ENCODE assay signal across 10 cellular contexts in the genomic region with DNA sequence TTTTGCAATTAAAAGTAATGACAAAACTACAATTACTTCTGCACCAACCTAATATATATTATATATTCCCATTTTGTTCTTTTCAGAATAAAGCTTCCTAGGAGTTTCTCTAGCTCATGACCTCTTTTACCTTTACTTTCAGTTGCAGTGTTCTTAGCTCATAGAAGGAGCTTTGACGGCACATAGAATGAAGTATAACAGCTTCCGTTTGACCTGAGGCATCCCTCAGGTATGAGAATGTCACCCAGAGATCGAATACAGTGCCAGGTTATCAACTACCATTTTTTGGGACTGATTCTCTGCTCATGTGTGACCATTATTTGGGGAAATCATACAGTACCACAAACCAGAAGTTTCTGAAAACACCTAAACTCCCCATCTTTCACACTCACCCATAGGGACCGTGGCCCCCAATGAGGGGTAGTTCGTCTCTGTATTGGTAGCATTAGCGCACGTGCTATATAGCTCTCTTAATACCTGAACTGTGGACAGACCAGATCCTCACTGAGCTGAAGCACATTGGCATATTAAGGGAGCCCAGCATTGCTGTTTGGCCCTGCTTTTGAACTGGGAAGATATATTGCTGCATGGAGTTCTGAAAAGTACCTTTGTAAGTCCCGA.
DNase-seq lines count a peak whose midpoint lies in the region; ATAC-seq, FAIRE-seq and TF ChIP-seq lines count a peak whose summit lies in the region.
"Had no signal": no experiment of that assay in that cellular context is flagged by ENCODE, and none has a peak within 500 bp of the region (broad histone marks: within the 10 kb centered on the region; RNA-seq: fewer than 3 reads in every experiment).

No MANE protein-coding gene starts in this region.

- H3K4me2 ChIP-seq in OCI-LY7 (ENCODE audit: low read length): peak overlapping the region; percentile 91

- intact Hi-C loops in OCI-LY7 (cut with micrococcal nuclease; ENCODE audit: unreplicated experiment) (no loop called here), posterior cingulate gyrus (cut with DNase I) (no loop called here)

- H3K27ac Mint-ChIP-seq in T-helper 1 cell treated with Interleukin-12 subunit alpha and Interleukin-12 subunit beta and Interleukin-4 antibody, amounts not matched to agents 30 μg/mL and 1 μg/mL, for 36 hours: peak overlapping the region; percentile 95
- H3K27ac Mint-ChIP-seq in endothelial cell (ENCODE audit: unreplicated experiment): peak overlapping the region; percentile 91

- peak overlapping the region; percentile 70 for H3K4me3 Mint-ChIP-seq in T-helper 1 cell treated with Interleukin-12 subunit alpha and Interleukin-12 subunit beta and Interleukin-4 antibody, amounts not matched to agents 30 μg/mL and 1 μg/mL, for 36 hours
- peak overlapping the region; percentile 77 for H3K4me3 Mint-ChIP-seq in endothelial cell (ENCODE audit: unreplicated experiment)

- peaks cover 9% of the 10 kb centered on the region; the same call in 1 of the 2 replicates for H4K20me1 ChIP-seq in OCI-LY7 (ENCODE audit: insufficient read depth, low read length)

- no peaks in the 10 kb centered on the region for H3K27me3 Mint-ChIP-seq in T-helper 1 cell treated with Interleukin-12 subunit alpha and Interleukin-12 subunit beta and Interleukin-4 antibody, amounts not matched to agents 30 μg/mL and 1 μg/mL, for 36 hours (ENCODE audit: low read depth)
- peaks cover 24% of the 10 kb centered on the region for H3K27me3 Mint-ChIP-seq in endothelial cell (ENCODE audit: unreplicated experiment)

- POLR2A ChIA-PET in OCI-LY7 (lab: Charles Lee): interaction anchor here (0.6 to 3.8 kb wide), 11 partner anchors 8 to 178 kb away, joined by 3 to 52 read pairs (median 9); no protein-coding TSS in a partner anchor

- H3K36me3 ChIP-seq in OCI-LY7 (ENCODE audit: insufficient read depth, low read length) (no peaks in the 10 kb centered on the region), small intestine (ENCODE audit: control insufficient read depth in 2 of 2, insufficient read depth in 2 of 2, low read length in 2 of 2) (peaks cover 0 to 3% of the 10 kb centered on the region in 2 donors)

- no peaks in the 10 kb centered on the region for H3K9me3 Mint-ChIP-seq in T-helper 1 cell treated with Interleukin-12 subunit alpha and Interleukin-12 subunit beta and Interleukin-4 antibody, amounts not matched to agents 30 μg/mL and 1 μg/mL, for 36 hours
- no peaks in the 10 kb centered on the region for H3K9me3 Mint-ChIP-seq in endothelial cell (ENCODE audit: unreplicated experiment)

- TF ChIP-seq CTCF in OCI-LY7 (conservative IDR thresholded peaks at IDR 0.05; ENCODE audit: low read length) (no peak), endothelial cell (IDR thresholded peaks at IDR 0.05; ENCODE audit: unreplicated experiment) (no peak)

- H3K79me2 ChIP-seq in OCI-LY7 (ENCODE audit: insufficient read depth, low read depth, low read length): peaks cover 99% of the 10 kb centered on the region

- CTCF ChIA-PET in OCI-LY7 (lab: Charles Lee; ENCODE audit: unreplicated experiment): no interaction called here

- peaks cover 24% of the 10 kb centered on the region for H3K36me3 Mint-ChIP-seq in T-helper 1 cell treated with Interleukin-12 subunit alpha and Interleukin-12 subunit beta and Interleukin-4 antibody, amounts not matched to agents 30 μg/mL and 1 μg/mL, for 36 hours (ENCODE audit: low read depth)
- peaks cover 31% of the 10 kb centered on the region for H3K36me3 Mint-ChIP-seq in endothelial cell (ENCODE audit: low read depth, unreplicated experiment)

- H3K27ac ChIP-seq in OCI-LY7 (ENCODE audit: low read depth, low read length, poor library complexity, severe bottlenecking) (peak overlapping the region; percentile 83), small intestine (ENCODE audit: low read depth in 1 of 2, low read length in 1 of 2) (peak overlapping the region; percentile 87 to 89)
- H3K27ac ChIP-seq: testis had no signal

- WGBS in small intestine, 3 donors: 35 to 60% (median 44%) methylated on average over 8 of the region's 8 CpGs

- no peak for DNase-seq in T-helper 1 cell
- no peak for DNase-seq in OCI-LY7 (ENCODE audit: low spot score)
- DNase-seq in endothelial cell (ENCODE audit: low spot score): no peak
- DNase-seq in small intestine: no peak
- no peak for DNase-seq in posterior cingulate gyrus
- DNase-seq in amygdala (lab: John Stamatoyannopoulos, UW): no peak
- DNase-seq: NCI-H446 treated with DMSO at 0.1 percent for 48 hours, testis had no signal

- no peaks in the 10 kb centered on the region for H3K27me3 ChIP-seq in small intestine (ENCODE audit: control insufficient read depth in 2 of 2, insufficient read depth in 2 of 2, low read length in 2 of 2)
- H3K27me3 ChIP-seq: testis had no signal

- H3K4me1 Mint-ChIP-seq in T-helper 1 cell treated with Interleukin-12 subunit alpha and Interleukin-12 subunit beta and Interleukin-4 antibody, amounts not matched to agents 30 μg/mL and 1 μg/mL, for 36 hours (ENCODE audit: low read depth): peaks cover 86% of the 10 kb centered on the region
- H3K4me1 Mint-ChIP-seq in endothelial cell (ENCODE audit: unreplicated experiment): peaks cover 84% of the 10 kb centered on the region

- FAIRE-seq in small intestine (lab: Jason Lieb, UNC): no peak

- ATAC-seq in HG02981 (IDR thresholded peaks at IDR 0.05; ENCODE audit: unreplicated experiment): no peak

- H3K4me1 ChIP-seq in OCI-LY7 (ENCODE audit: insufficient read depth, low read length, poor library complexity, severe bottlenecking) (peaks cover 95% of the 10 kb centered on the region), small intestine (ENCODE audit: control insufficient read depth in 2 of 2, insufficient read depth in 1 of 2, low read depth in 1 of 2, low read length in 1 of 2) (peaks cover 32 to 50% of the 10 kb centered on the region in 2 donors)

- no TSS peak for BruUV-seq in OCI-LY7 (replicated peaks; lab: Mats Ljungman, UMichigan)

- H3K4me3 ChIP-seq in OCI-LY7 (ENCODE audit: low read depth, low read length, poor library complexity, severe bottlenecking): peak overlapping the region; percentile 62
- H3K4me3 ChIP-seq in small intestine (ENCODE audit: low read depth in 1 of 2, low read length in 2 of 2): no peak overlapping the region
- H3K4me3 ChIP-seq: testis had no signal

- peak overlapping the region; percentile 3; the same call in 1 of the 2 replicates for H2AFZ ChIP-seq in OCI-LY7 (ENCODE audit: low read length)

- H3K9me3 ChIP-seq in OCI-LY7 (ENCODE audit: low read length) (no peaks in the 10 kb centered on the region), small intestine (ENCODE audit: control insufficient read depth, low read depth) (no peaks in the 10 kb centered on the region)
- H3K9me3 ChIP-seq: testis had no signal

- H3K9me2 ChIP-seq in OCI-LY7 (ENCODE audit: insufficient read depth, low read length): no peaks in the 10 kb centered on the region
